13 cellular contexts compared by ENCODE assay signal in genomic region chr3:64417816-64418215, GRCh38.
DNase-seq lines count a peak whose midpoint lies in the region; ATAC-seq and TF ChIP-seq lines count a peak whose summit lies in the region.
"Had no signal": no experiment of that assay in that cellular context is flagged by ENCODE, and none has a peak within 500 bp of the region (broad histone marks: within the 10 kb centered on the region; RNA-seq: fewer than 3 reads in every experiment).

No MANE protein-coding gene starts in this region.

- H3K27me3 Mint-ChIP-seq in CD4-positive, alpha-beta T cell = peaks cover 18% of the 10 kb centered on the region
- H3K27me3 Mint-ChIP-seq: progenitor cell of endocrine pancreas had no signal

- CTCF ChIA-PET in CD4-positive, alpha-beta T cell (lab: Charles Lee) = no interaction called here

- no peak for ATAC-seq in CD4-positive, alpha-beta T cell (ENCODE audit: poor library complexity)
- ATAC-seq: activated T-helper 17 cell treated with anti-CD3 and anti-CD28 coated beads, Interleukin-2, amount 50 U/mL, for 72 hours; HCT116 had no signal

- H3K27me3 ChIP-seq in HUES48 (ENCODE audit: control insufficient read depth, insufficient read depth, low read length) = no peaks in the 10 kb centered on the region
- no peaks in the 10 kb centered on the region for H3K27me3 ChIP-seq in CD4-positive, alpha-beta T cell (ENCODE audit: control insufficient read depth, insufficient read depth, low read length)

- no peak overlapping the region for H3K9ac ChIP-seq in HUES48 (ENCODE audit: low read depth, low read length)

- intact Hi-C loops in CD4-positive, alpha-beta T cell (cut with DNase I, micrococcal nuclease) = no loop called here

- no peak overlapping the region for H3K4me3 ChIP-seq in HUES48 (ENCODE audit: low read depth, low read length)
- no peak overlapping the region for H3K4me3 ChIP-seq in astrocyte of the spinal cord (ENCODE audit: low read depth, low read length)

- no peaks in the 10 kb centered on the region for H3K4me1 Mint-ChIP-seq in CD4-positive, alpha-beta T cell (ENCODE audit: low read depth)
- H3K4me1 Mint-ChIP-seq: activated T-helper 17 cell treated with anti-CD3 and anti-CD28 coated beads, Interleukin-2, amount 50 U/mL, for 72 hours; CD8-positive, alpha-beta memory T cell had no signal

- H3K4me3 Mint-ChIP-seq in CD4-positive, alpha-beta T cell = no peak overlapping the region
- H3K4me3 Mint-ChIP-seq: activated T-helper 17 cell treated with anti-CD3 and anti-CD28 coated beads, Interleukin-2, amount 50 U/mL, for 72 hours; CD8-positive, alpha-beta memory T cell had no signal

- H3K27ac ChIP-seq in HUES48 (ENCODE audit: low read depth, low read length) = peak overlapping the region; percentile 31
- H3K27ac ChIP-seq in CD4-positive, alpha-beta T cell (ENCODE audit: low read depth, low read length) = no peak overlapping the region

- H3K4me1 ChIP-seq in HUES48 (ENCODE audit: control insufficient read depth, insufficient read depth, low read length) = no peaks in the 10 kb centered on the region

- DNase-seq in Daoy (ENCODE audit: low read depth) (peak; percentile 71), astrocyte of the spinal cord (ENCODE audit: low read depth, low spot score) (peak; percentile 43), medulla oblongata (ENCODE audit: extremely low spot score) (peak; percentile 40), ureter (ENCODE audit: low spot score) (no peak), T1000 (lab: John Stamatoyannopoulos, UW) (no peak)
- no peak for DNase-seq in effector CD8-positive, alpha-beta T cell (lab: John Stamatoyannopoulos, UW)
- DNase-seq in CD4-positive, alpha-beta T cell = no peak
- DNase-seq: CD8-positive, alpha-beta memory T cell; effector CD4-positive, alpha-beta T cell had no signal

- no peaks in the 10 kb centered on the region for H3K36me3 Mint-ChIP-seq in CD4-positive, alpha-beta T cell (ENCODE audit: low read depth)
- H3K36me3 Mint-ChIP-seq: CD8-positive, alpha-beta memory T cell had no signal

- no peak overlapping the region for H3K27ac Mint-ChIP-seq in CD4-positive, alpha-beta T cell
- H3K27ac Mint-ChIP-seq: activated T-helper 17 cell treated with anti-CD3 and anti-CD28 coated beads, Interleukin-2, amount 50 U/mL, for 72 hours; CD8-positive, alpha-beta memory T cell; progenitor cell of endocrine pancreas had no signal

- no peak for TF ChIP-seq CTCF in astrocyte of the spinal cord (IDR thresholded peaks at IDR 0.05; ENCODE audit: low read depth, low read length)
- no peak for TF ChIP-seq CTCF in CD4-positive, alpha-beta T cell (IDR thresholded peaks at IDR 0.05)

- H3K9me3 Mint-ChIP-seq in CD4-positive, alpha-beta T cell = no peaks in the 10 kb centered on the region

- no peaks in the 10 kb centered on the region for H3K9me3 ChIP-seq in HUES48 (ENCODE audit: control insufficient read depth, insufficient read depth, low read length)
- no peaks in the 10 kb centered on the region for H3K9me3 ChIP-seq in CD4-positive, alpha-beta T cell (ENCODE audit: control insufficient read depth, low read length)

- POLR2A ChIA-PET in CD4-positive, alpha-beta T cell (lab: Charles Lee) = no interaction called here

- in situ Hi-C loops in astrocyte of the spinal cord (cut with HindIII; ENCODE audit: low sequenced_read_pairs) = no loop called here

- no peaks in the 10 kb centered on the region for H3K36me3 ChIP-seq in HUES48 (ENCODE audit: control insufficient read depth, insufficient read depth, low read length)

Comparison
In these comparisons a context has a peak if more than half of its experiments do, and no peak if none do; other contexts are left out.
1. DNase-seq: peak in Daoy (single experiment), astrocyte of the spinal cord (single experiment) and medulla oblongata (single experiment); none in ureter (single experiment), effector CD8-positive, alpha-beta T cell (single experiment), T1000 (single experiment) and CD4-positive, alpha-beta T cell (0 of 10).